Comparison of ENCODE assay signal across 8 cellular contexts in genomic region chr9:91192379-91192775, GRCh38.
DNase-seq lines count a peak whose midpoint lies in the region; ATAC-seq and TF ChIP-seq lines count a peak whose summit lies in the region.

No MANE protein-coding gene starts in this region.

- H3K36me3 ChIP-seq in ACC112 (ENCODE audit: insufficient read depth, low read length): no peaks in the 10 kb centered on the region
- no peaks in the 10 kb centered on the region for H3K36me3 ChIP-seq in adipocyte (ENCODE audit: control insufficient read depth, insufficient read depth, low read length, severe bottlenecking)
- H3K36me3 ChIP-seq in uterus: no peaks in the 10 kb centered on the region

- H3K4me3 ChIP-seq in ACC112 (ENCODE audit: low read depth, low read length) (no peak overlapping the region), HL-60 (replicated peaks; ENCODE audit: insufficient read depth, low read length) (no peak overlapping the region), adipocyte (ENCODE audit: low read length) (peak overlapping the region; percentile 25), uterus (no peak overlapping the region)

- H3K27ac Mint-ChIP-seq in memory B cell: peak overlapping the region; percentile 83

- no peaks in the 10 kb centered on the region for H3K79me2 ChIP-seq in ACC112 (ENCODE audit: control insufficient read depth, insufficient read depth, low read length, unreplicated experiment)

- H3K27ac ChIP-seq in ACC112 (ENCODE audit: low read depth, low read length): peak overlapping the region; percentile 99
- H3K27ac ChIP-seq in HL-60 (replicated peaks): peak overlapping the region; percentile 94
- peak overlapping the region; percentile 100 for H3K27ac ChIP-seq in uterus

- no peak for DNase-seq in HL-60 (ENCODE audit: low read depth in 1 of 2, low spot score in 1 of 2)
- DNase-seq in adipocyte (ENCODE audit: low read depth): no peak
- no peak for DNase-seq in memory B cell (ENCODE audit: low spot score in 2 of 2)
- DNase-seq in uterus: peak in 1 of 2 donors; percentile 49
- DNase-seq in effector CD4-positive, alpha-beta T cell: no peak
- no peak for DNase-seq in NCI-H2227 (lab: John Stamatoyannopoulos, UW; ENCODE audit: unreplicated experiment)

- TF ChIP-seq CTCF in HL-60 (IDR thresholded peaks at IDR 0.05; ENCODE audit: insufficient read depth, low read length) (no peak), uterus (IDR thresholded peaks at IDR 0.05) (no peak)

- peak overlapping the region; percentile 98 for H3K9ac ChIP-seq in adipocyte (ENCODE audit: low read length)

- H3K4me1 Mint-ChIP-seq in memory B cell: peaks cover 28% of the 10 kb centered on the region

- H3K4me1 ChIP-seq in ACC112 (ENCODE audit: control insufficient read depth, insufficient read depth, low read length, unreplicated experiment) (peaks cover 48% of the 10 kb centered on the region), adipocyte (ENCODE audit: control insufficient read depth, insufficient read depth, low read length) (peaks cover 57% of the 10 kb centered on the region), uterus (peaks cover 11 to 16% of the 10 kb centered on the region in 2 donors)

- no peak for TF ChIP-seq POLR2A in uterus (IDR thresholded peaks at IDR 0.05)

- no peaks in the 10 kb centered on the region for H3K9me3 ChIP-seq in adipocyte (ENCODE audit: control insufficient read depth, low read length)
- H3K9me3 ChIP-seq in uterus: no peaks in the 10 kb centered on the region

- intact Hi-C loops in uterus (cut with DNase I; ENCODE audit: low total_unique reads): loop anchor here (5.0 kb wide), 2 partner anchors 150 to 230 kb away; partner anchors contain the start of gene NFIL3

- H3K9me3 Mint-ChIP-seq in memory B cell: peaks cover 6% of the 10 kb centered on the region

- no peak for ATAC-seq in memory B cell (ENCODE audit: low read depth)
- ATAC-seq in GM21526 (IDR thresholded peaks at IDR 0.05; ENCODE audit: low FRiP score, unreplicated experiment): no peak

- H3K4me3 Mint-ChIP-seq in memory B cell: peak overlapping the region; percentile 50

- H2AFZ ChIP-seq in ACC112 (ENCODE audit: low read length, unreplicated experiment): no peak overlapping the region

- H3K27me3 ChIP-seq in ACC112 (ENCODE audit: insufficient read depth, low read length) (no peaks in the 10 kb centered on the region), HL-60 (ENCODE audit: insufficient read depth, poor library complexity, severe bottlenecking) (no peaks in the 10 kb centered on the region), adipocyte (replicated peaks; ENCODE audit: control insufficient read depth, insufficient read depth, low read length) (no peaks in the 10 kb centered on the region), uterus (no peaks in the 10 kb centered on the region)

- no peaks in the 10 kb centered on the region for H3K27me3 Mint-ChIP-seq in memory B cell

- no peaks in the 10 kb centered on the region for H3K36me3 Mint-ChIP-seq in memory B cell
